25 cellular contexts compared by ENCODE assay signal in the genomic region with DNA sequence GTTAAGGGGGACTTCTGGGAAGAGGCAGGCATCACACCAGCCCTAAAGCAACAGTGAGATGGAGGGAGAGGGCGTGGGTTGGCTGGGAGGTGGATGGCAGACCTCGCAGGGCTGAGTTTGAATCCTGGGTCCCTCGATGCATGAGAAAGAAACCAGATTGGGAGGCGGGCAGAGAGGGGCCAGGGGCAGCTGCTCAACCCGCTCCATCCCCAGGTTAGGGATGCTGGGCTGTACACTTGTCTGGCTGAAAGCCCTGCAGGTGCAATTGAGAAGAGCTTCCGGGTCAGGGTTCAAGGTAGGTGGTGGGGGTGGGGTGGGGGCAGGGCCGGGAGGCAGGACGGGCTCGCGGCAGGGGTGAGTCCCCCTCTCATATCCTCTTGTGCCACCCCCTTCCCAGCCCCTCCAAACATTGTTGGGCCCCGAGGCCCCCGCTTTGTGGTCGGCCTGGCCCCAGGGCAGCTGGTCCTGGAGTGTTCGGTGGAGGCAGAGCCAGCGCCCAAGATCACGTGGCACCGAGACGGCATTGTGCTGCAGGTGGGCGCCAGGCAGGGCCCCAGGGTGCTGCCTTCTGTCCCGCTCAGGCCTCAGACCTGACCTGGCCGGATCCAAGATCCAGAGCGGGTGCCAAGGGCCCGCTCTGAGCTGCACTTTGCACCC. TPM values are rescaled to one million over a fixed set of nuclear protein-coding genes. Genes with fewer than 3 reads are reported as not detected.
DNase-seq lines count a peak whose midpoint lies in the region; ATAC-seq, FAIRE-seq and TF ChIP-seq lines count a peak whose summit lies in the region.
"Had no signal": no experiment of that assay in that cellular context is flagged by ENCODE, and none has a peak within 500 bp of the region (broad histone marks: within the 10 kb centered on the region; RNA-seq: fewer than 3 reads in every experiment).

No MANE protein-coding gene starts in this region.

- CTCF ChIA-PET in HepG2 (lab: Yijun Ruan, JAX; ENCODE audit: low intra/inter-chr PET ratio, low total read pairs) = no interaction called here
- CTCF ChIA-PET in K562 (lab: Yijun Ruan, JAX; ENCODE audit: low intra/inter-chr PET ratio) = no interaction called here
- CTCF ChIA-PET in activated naive CD4-positive, alpha-beta T cell treated with anti-CD3 and anti-CD28 coated beads, Interleukin-2, amount 10 ng/mL, durations not matched to agents 7 days and 5 days (lab: Charles Lee) = no interaction called here

- DNase-seq in HepG2 (ENCODE audit: low spot score) = no peak
- no peak for DNase-seq in right lobe of liver
- no peak for DNase-seq in K562 (ENCODE audit: extremely low read depth in 1 of 4, low spot score in 3 of 4)
- DNase-seq in neuronal stem cell (ENCODE audit: low spot score) = no peak
- DNase-seq in activated naive CD4-positive, alpha-beta T cell treated with anti-CD3 and anti-CD28 coated beads, Interleukin-2, amount 10 ng/mL, durations not matched to agents 7 days and 5 days = no peak
- DNase-seq in activated CD4-positive, alpha-beta T cell treated with anti-CD3 and anti-CD28 coated beads, Interleukin-2, amount 50 U/mL, for 4 hours = no peak
- DNase-seq: AML-193; Caco-2; Calu3; CD4-positive, alpha-beta T cell; CD8-positive, alpha-beta T cell; DMS79; DND-41; EL; GDM1 had no signal

- no peak overlapping the region for H3K27ac ChIP-seq in HepG2 (ENCODE audit: extremely low read length, insufficient read depth, low read length)
- H3K27ac ChIP-seq in right lobe of liver = no peak overlapping the region
- no peak overlapping the region for H3K27ac ChIP-seq in K562 (ENCODE audit: extremely low read depth, low read depth, low read length)
- no peak overlapping the region for H3K27ac ChIP-seq in neuronal stem cell (replicated peaks; ENCODE audit: low read length)
- H3K27ac ChIP-seq: 22Rv1; A549; BLaER1 treated with 17β-estradiol and CSF1 and Interleukin-3, amounts not matched to agents 10 nM and 100 nM; C4-2B had no signal

- H3K36me3 ChIP-seq in HepG2 (replicated peaks in 1 of 2; ENCODE audit: control insufficient read depth in 1 of 2, insufficient read depth in 2 of 2, low read length in 2 of 2) (no peaks in the 10 kb centered on the region), right lobe of liver (no peaks in the 10 kb centered on the region), K562 (ENCODE audit: control insufficient read depth, insufficient read depth, low read length) (no peaks in the 10 kb centered on the region), neuronal stem cell (replicated peaks in 1 of 2; ENCODE audit: control insufficient read depth in 2 of 2, insufficient read depth in 2 of 2, low read length in 2 of 2) (no peaks in the 10 kb centered on the region)
- H3K36me3 ChIP-seq: BLaER1 treated with 17β-estradiol and CSF1 and Interleukin-3, amounts not matched to agents 10 nM and 100 nM had no signal

- H3K4me3 Mint-ChIP-seq in activated naive CD4-positive, alpha-beta T cell treated with anti-CD3 and anti-CD28 coated beads, Interleukin-2, amount 10 ng/mL, durations not matched to agents 7 days and 5 days = no peak overlapping the region
- H3K4me3 Mint-ChIP-seq: B cell; CD4-positive, alpha-beta T cell; CD8-positive, alpha-beta T cell had no signal

- H4K8ac ChIP-seq in neuronal stem cell (ENCODE audit: low read depth, low read length) = no peak overlapping the region

- H3K79me2 ChIP-seq in HepG2 (ENCODE audit: insufficient read depth, low read length) (no peaks in the 10 kb centered on the region), K562 (ENCODE audit: control insufficient read depth, insufficient read depth, low read length) (no peaks in the 10 kb centered on the region)

- no peak overlapping the region for H3K18ac ChIP-seq in neuronal stem cell (ENCODE audit: low read length)

- TF ChIP-seq EP300 in HepG2 (IDR thresholded peaks at IDR 0.05; ENCODE audit: low read depth in 2 of 2, low read length in 2 of 2) (no peak), HepG2 (CRISPR knock-in tag; IDR thresholded peaks at IDR 0.05; ENCODE audit: borderline replicate concordance) (no peak), K562 (IDR thresholded peaks at IDR 0.05; ENCODE audit: low read length) (no peak)

- H3K23ac ChIP-seq in neuronal stem cell (ENCODE audit: low read depth, low read length, poor library complexity) = no peak overlapping the region

- TF ChIP-seq RAD21 in HepG2 (CRISPR knock-in tag; IDR thresholded peaks at IDR 0.05) (no peak), K562 (CRISPR knock-in tag; conservative IDR thresholded peaks at IDR 0.05 in 1 of 2, IDR thresholded peaks at IDR 0.05 in 1 of 2) (no peak)

- peak overlapping the region; percentile 55 for H2BK15ac ChIP-seq in neuronal stem cell (ENCODE audit: low read length)

- peak overlapping the region; percentile 29 for H2BK5ac ChIP-seq in neuronal stem cell (ENCODE audit: low read length)

- 24% methylated on average over 4 of the region's 23 CpGs for WGBS in HepG2 (ENCODE audit: low lambda C conversion rate)
- WGBS in right lobe of liver (ENCODE audit: insufficient coverage, low coverage, low lambda C conversion rate, missing lambda C conversion rate) = 67% methylated on average over 3 of the region's 23 CpGs
- WGBS in K562 (ENCODE audit: insufficient coverage, low coverage, missing lambda C conversion rate) = 28% methylated on average over 16 of the region's 23 CpGs
- no CpG with 5 or more reads among the region's 23 CpGs for WGBS in neuronal stem cell (ENCODE audit: extremely low coverage in 2 of 2, insufficient read length in 2 of 2, insufficient replicate concordance in 1 of 2), 2 donors

- H2BK12ac ChIP-seq in neuronal stem cell (ENCODE audit: low read length) = no peak overlapping the region

- H4K91ac ChIP-seq in neuronal stem cell (ENCODE audit: low read depth, low read length, poor library complexity) = no peak overlapping the region

- H3K9ac ChIP-seq in HepG2 (ENCODE audit: insufficient read depth, low read depth, low read length) = no peak overlapping the region
- no peak overlapping the region for H3K9ac ChIP-seq in K562 (ENCODE audit: insufficient read depth in 1 of 2, low read depth in 2 of 2, low read length in 2 of 2)
- no peak overlapping the region for H3K9ac ChIP-seq in neuronal stem cell (ENCODE audit: low read depth, low read length, poor library complexity)
- H3K9ac ChIP-seq: BLaER1 treated with 17β-estradiol and CSF1 and Interleukin-3, amounts not matched to agents 10 nM and 100 nM had no signal

- H3K9me1 ChIP-seq in K562 (ENCODE audit: control insufficient read depth, insufficient read depth, low read length) = no peaks in the 10 kb centered on the region

- FAIRE-seq in HepG2 (lab: Jason Lieb, UNC) (no peak), K562 (lab: Jason Lieb, UNC) (no peak)
- FAIRE-seq: A549, D721Med, GM12891, GM19239 had no signal

- H2BK120ac ChIP-seq in neuronal stem cell (ENCODE audit: low read depth, low read length) = no peak overlapping the region

- H3K4ac ChIP-seq in neuronal stem cell (ENCODE audit: low read length) = peak overlapping the region; percentile 84

- H3K9me3 Mint-ChIP-seq in activated naive CD4-positive, alpha-beta T cell treated with anti-CD3 and anti-CD28 coated beads, Interleukin-2, amount 10 ng/mL, durations not matched to agents 7 days and 5 days = no peaks in the 10 kb centered on the region
- H3K9me3 Mint-ChIP-seq: CD4-positive, alpha-beta T cell; CD8-positive, alpha-beta T cell had no signal

- peak overlapping the region; percentile 31 for H3K14ac ChIP-seq in neuronal stem cell (ENCODE audit: low read length)

- H3K4me3 ChIP-seq in HepG2 (replicated peaks in 1 of 3; ENCODE audit: insufficient read depth in 1 of 3, low read depth in 2 of 3, low read length in 3 of 3) = no peak overlapping the region
- no peak overlapping the region for H3K4me3 ChIP-seq in right lobe of liver
- no peak overlapping the region for H3K4me3 ChIP-seq in K562
- H3K4me3 ChIP-seq in neuronal stem cell (ENCODE audit: low read length in 2 of 2) = no peak overlapping the region
- H3K4me3 ChIP-seq: A549; BLaER1 treated with 17β-estradiol and CSF1 and Interleukin-3, amounts not matched to agents 10 nM and 100 nM had no signal

- no peaks in the 10 kb centered on the region for H3K79me1 ChIP-seq in neuronal stem cell (ENCODE audit: low read depth, low read length)

- H2AK5ac ChIP-seq in neuronal stem cell (ENCODE audit: low read depth, low read length) = peak overlapping the region; percentile 52

- POLR2A ChIA-PET in HepG2 (lab: Yijun Ruan, JAX) (no interaction called here), K562 (lab: Yijun Ruan, JAX) (interaction anchor here (0.6 kb wide), 1 partner anchor 58 kb away, joined by 3 read pairs; no protein-coding TSS in a partner anchor)

- intact Hi-C loops in HepG2 (cut with micrococcal nuclease; ENCODE audit: unreplicated experiment) (no loop called here), right lobe of liver (cut with DNase I) (no loop called here), K562 (cut with micrococcal nuclease) (no loop called here)

- peaks cover 4 to 26% of the 10 kb centered on the region in 2 experiments; a peak in 4 of 5 replicates for H3K27me3 ChIP-seq in HepG2 (ENCODE audit: control insufficient read depth in 1 of 2, insufficient read depth in 2 of 2, low read length in 2 of 2)
- no peaks in the 10 kb centered on the region for H3K27me3 ChIP-seq in right lobe of liver
- peaks cover 11 to 53% of the 10 kb centered on the region in 2 experiments for H3K27me3 ChIP-seq in K562 (ENCODE audit: control insufficient read depth in 2 of 2, insufficient read depth in 2 of 2, low read length in 2 of 2)
- H3K27me3 ChIP-seq in neuronal stem cell (ENCODE audit: control insufficient read depth in 3 of 3, insufficient read depth in 3 of 3, low read depth in 1 of 3, low read length in 3 of 3) = peaks cover 0 to 2% (median 0%) of the 10 kb centered on the region in 3 experiments
- H3K27me3 ChIP-seq: BLaER1 treated with 17β-estradiol and CSF1 and Interleukin-3, amounts not matched to agents 10 nM and 100 nM had no signal

- peaks cover 4% of the 10 kb centered on the region for H3K27me3 Mint-ChIP-seq in activated naive CD4-positive, alpha-beta T cell treated with anti-CD3 and anti-CD28 coated beads, Interleukin-2, amount 10 ng/mL, durations not matched to agents 7 days and 5 days

- H3K27ac Mint-ChIP-seq in activated naive CD4-positive, alpha-beta T cell treated with anti-CD3 and anti-CD28 coated beads, Interleukin-2, amount 10 ng/mL, durations not matched to agents 7 days and 5 days = no peak overlapping the region
- H3K27ac Mint-ChIP-seq: B cell; CD4-positive, alpha-beta T cell; CD8-positive, alpha-beta T cell had no signal

- no peaks in the 10 kb centered on the region for H3K36me3 Mint-ChIP-seq in activated naive CD4-positive, alpha-beta T cell treated with anti-CD3 and anti-CD28 coated beads, Interleukin-2, amount 10 ng/mL, durations not matched to agents 7 days and 5 days
- H3K36me3 Mint-ChIP-seq: CD8-positive, alpha-beta T cell had no signal

- no TSS peak for BruUV-seq in HepG2 (replicated peaks; lab: Mats Ljungman, UMichigan)
- BruUV-seq in K562 (replicated peaks; lab: Mats Ljungman, UMichigan) = no TSS peak

- no peaks in the 10 kb centered on the region for H3K4me1 ChIP-seq in HepG2 (ENCODE audit: insufficient read depth, low read length)
- no peaks in the 10 kb centered on the region for H3K4me1 ChIP-seq in right lobe of liver
- peaks cover 0 to 28% of the 10 kb centered on the region in 2 experiments; a peak in 2 of 5 replicates for H3K4me1 ChIP-seq in K562 (replicated peaks in 1 of 2; ENCODE audit: control insufficient read depth in 2 of 2, insufficient read depth in 2 of 2, low read length in 2 of 2)
- peaks cover 0 to 11% of the 10 kb centered on the region in 2 donors for H3K4me1 ChIP-seq in neuronal stem cell (ENCODE audit: control insufficient read depth in 2 of 2, insufficient read depth in 1 of 2, low read depth in 1 of 2, low read length in 2 of 2)
- H3K4me1 ChIP-seq: A549, Caco-2 had no signal

- H2AFZ ChIP-seq in HepG2 (ENCODE audit: low read length) (no peak overlapping the region), K562 (ENCODE audit: low read depth, low read length) (no peak overlapping the region), neuronal stem cell (ENCODE audit: low read length) (no peak overlapping the region)

- H3K4me1 Mint-ChIP-seq in activated naive CD4-positive, alpha-beta T cell treated with anti-CD3 and anti-CD28 coated beads, Interleukin-2, amount 10 ng/mL, durations not matched to agents 7 days and 5 days = no peaks in the 10 kb centered on the region
- H3K4me1 Mint-ChIP-seq: B cell had no signal

- no peaks in the 10 kb centered on the region for H4K20me1 ChIP-seq in HepG2 (ENCODE audit: insufficient read depth, low read length)
- no peaks in the 10 kb centered on the region for H4K20me1 ChIP-seq in K562 (replicated peaks; ENCODE audit: control insufficient read depth, insufficient read depth, low read length)

- no peak for TF ChIP-seq POLR2A in HepG2 (IDR thresholded peaks at IDR 0.05; ENCODE audit: insufficient read depth in 1 of 2, low read depth in 2 of 2, low read length in 2 of 2)
- no peak for TF ChIP-seq POLR2A in right lobe of liver (IDR thresholded peaks at IDR 0.05)
- TF ChIP-seq POLR2A in K562 (conservative IDR thresholded peaks at IDR 0.05) = no peak

- in situ Hi-C loops in HepG2 (cut with HindIII; ENCODE audit: extremely low pct_ligation_motif_present, low pct_unique_long_range_greater_than_20kb) = no loop called here
- in situ Hi-C loops in K562 (cut with MboI) = no loop called here

- H3K4me2 ChIP-seq in HepG2 (ENCODE audit: low read depth, low read length) (no peak overlapping the region), K562 (ENCODE audit: insufficient read depth, low read length) (no peak overlapping the region), neuronal stem cell (ENCODE audit: insufficient read depth, low read length, poor library complexity, severe bottlenecking) (no peak overlapping the region)
- H3K4me2 ChIP-seq: A549; BLaER1 treated with 17β-estradiol and CSF1 and Interleukin-3, amounts not matched to agents 10 nM and 100 nM had no signal

- no peak for ATAC-seq in HepG2
- no peak for ATAC-seq in right lobe of liver
- ATAC-seq in K562 = no peak
- no peak for ATAC-seq in GM21390 (IDR thresholded peaks at IDR 0.05; ENCODE audit: unreplicated experiment)
- ATAC-seq: A549; CD8-positive, alpha-beta T cell had no signal

- TF ChIP-seq CTCF in HepG2 (CRISPR knock-in tag; IDR thresholded peaks at IDR 0.05) = no peak
- no peak for TF ChIP-seq CTCF in right lobe of liver (IDR thresholded peaks at IDR 0.05)
- TF ChIP-seq CTCF in K562 (IDR thresholded peaks at IDR 0.05 in 2 of 3, conservative IDR thresholded peaks at IDR 0.05 in 1 of 3; ENCODE audit: insufficient read depth in 2 of 3, low read depth in 1 of 3, low read length in 3 of 3) = no peak

- H3K9me3 ChIP-seq in HepG2 (ENCODE audit: low read length) (no peaks in the 10 kb centered on the region), right lobe of liver (no peaks in the 10 kb centered on the region), K562 (replicated peaks; ENCODE audit: control insufficient read depth, insufficient read depth, low read depth, low read length) (no peaks in the 10 kb centered on the region), neuronal stem cell (replicated peaks in 1 of 2; ENCODE audit: control insufficient read depth in 2 of 2, insufficient read depth in 1 of 2, low read depth in 1 of 2, low read length in 2 of 2) (no peaks in the 10 kb centered on the region)
- H3K9me3 ChIP-seq: A549; BLaER1 treated with 17β-estradiol and CSF1 and Interleukin-3, amounts not matched to agents 10 nM and 100 nM; Caco-2 had no signal

RNA-seq across cellular contexts. Expression of a gene that starts 49.8 kb away (rescaled TPM):
- total RNA-seq in HepG2 (2016; rRNA removed; fragmentation: Illumina TruSeq; extraction: Trizol) = 77.6 and 89.0 TPM in 2 replicates
- total RNA-seq in HepG2 (2016; cell fraction: cytosol; rRNA removed; fragmentation: Illumina TruSeq; extraction: Trizol; ENCODE audit: low read depth) = 56.7 and 64.0 TPM in 2 replicates
- total RNA-seq in HepG2 (2016; cell fraction: insoluble cytoplasmic fraction; rRNA removed; fragmentation: Illumina TruSeq; extraction: Trizol) = 77.7 and 96.7 TPM in 2 replicates
- total RNA-seq in HepG2 (2016; cell fraction: membrane; rRNA removed; fragmentation: Illumina TruSeq; extraction: Trizol) = 80.8 and 82.9 TPM in 2 replicates
- 36.6 and 39.7 TPM in 2 replicates for total RNA-seq in HepG2 (2016; cell fraction: nucleus; rRNA removed; fragmentation: Illumina TruSeq; extraction: Trizol)
- 108 and 122 TPM in 2 replicates for polyA plus RNA-seq in HepG2 (2011; rRNA removed)
- polyA plus RNA-seq in HepG2 (2011; cell fraction: cytosol; rRNA removed) = 120 and 164 TPM in 2 replicates
- polyA plus RNA-seq in HepG2 (2011; cell fraction: nucleus; rRNA removed) = 48.7 and 65.0 TPM in 2 replicates
- 38.4 and 74.9 TPM in 2 replicates for polyA plus RNA-seq in HepG2 (2012)
- 90.2 and 91.5 TPM in 2 replicates for polyA plus RNA-seq in HepG2 (2016; cell fraction: cytosol; fragmentation: Illumina TruSeq; extraction: Trizol; ENCODE audit: low read depth)
- polyA plus RNA-seq in HepG2 (2016; cell fraction: insoluble cytoplasmic fraction; fragmentation: Illumina TruSeq; extraction: Trizol; ENCODE audit: low read depth) = 134 and 144 TPM in 2 replicates
- polyA plus RNA-seq in HepG2 (2016; cell fraction: membrane; fragmentation: Illumina TruSeq; extraction: Trizol; ENCODE audit: low read depth) = 100 and 111 TPM in 2 replicates
- 76.1 and 84.6 TPM in 2 replicates for polyA plus RNA-seq in HepG2 (2016; cell fraction: nucleus; fragmentation: Illumina TruSeq; extraction: Trizol; ENCODE audit: insufficient read depth, low read depth)
- 90.2 and 1,449 TPM in 2 replicates for polyA minus RNA-seq in HepG2 (2011; rRNA and poly(A)+ RNA removed; ENCODE audit: low replicate concordance)
- 49.5 and 53.8 TPM in 2 replicates for polyA minus RNA-seq in HepG2 (2011; cell fraction: cytosol; rRNA and poly(A)+ RNA removed)
- polyA minus RNA-seq in HepG2 (2011; cell fraction: nucleus; rRNA and poly(A)+ RNA removed) = 17.1 and 17.7 TPM in 2 replicates
- 1,000 to 10,000 TPM in 3 of 6 experiments, 100 to 1,000 TPM in 3; 437 to 1,278 (median 1,014) TPM for total RNA-seq in right lobe of liver
- 1.7 and 3.4 TPM in 2 replicates for total RNA-seq in K562 (2011; cell fraction: chromatin; rRNA removed; ENCODE audit: low replicate concordance)
- total RNA-seq in K562 (2011; cell fraction: nucleolus; rRNA removed) = 2.6 and 4.0 TPM in 2 replicates
- total RNA-seq in K562 (2011; cell fraction: nucleoplasm; rRNA removed) = 1.6 and 2.4 TPM in 2 replicates
- total RNA-seq in K562 (2014; rRNA removed) = 4.6 and 4.8 TPM in 2 replicates
- total RNA-seq in K562 (2014; rRNA removed; fragmentation: Illumina TruSeq; extraction: Trizol) = 2.2 and 4.2 TPM in 2 replicates
- total RNA-seq in K562 (2015; rRNA removed; fragmentation: Illumina TruSeq; extraction: Trizol) = 1.5 and 1.7 TPM in 2 replicates
- total RNA-seq in K562 (2021) = 3.7 TPM in 2 replicates
- polyA plus RNA-seq in K562 (2011; rRNA removed) = 2.9 and 4.7 TPM in 2 replicates
- polyA plus RNA-seq in K562 (2011; cell fraction: cytosol; rRNA removed) = 3.0 and 5.3 TPM in 2 replicates
- polyA plus RNA-seq in K562 (2011; cell fraction: nucleus; rRNA removed) = 1.8 and 3.1 TPM in 2 replicates
- 2.6 and 82.8 TPM in 2 replicates for polyA plus RNA-seq in K562 (2012)
- 5.7 and 5.9 TPM in 2 replicates for polyA plus RNA-seq in K562 (2014; fragmentation: Illumina TruSeq; extraction: Trizol)
- 1 to 10 TPM; 1.7 to 3.6 TPM for polyA plus RNA-seq in K562 (2014; fragmentation: Nextera tagmentation; extraction: Ambion mirVana)
- polyA plus RNA-seq in K562 (2014; rRNA removed) = 3.8 and 6.5 TPM in 2 replicates
- polyA minus RNA-seq in K562 (2011; rRNA and poly(A)+ RNA removed) = 1.8 and 4.5 TPM in 2 replicates
- polyA minus RNA-seq in K562 (2011; cell fraction: cytosol; rRNA and poly(A)+ RNA removed) = 13.4 and 14.5 TPM in 2 replicates
- polyA minus RNA-seq in K562 (2011; cell fraction: nucleus; rRNA and poly(A)+ RNA removed) = 2.6 and 3.0 TPM in 2 replicates
- polyA plus RNA-seq in neuronal stem cell (2013, experiment 1 of 2) = 19.7 TPM
- polyA plus RNA-seq in neuronal stem cell (2013, experiment 2 of 2) = 19.8 TPM
- total RNA-seq: A172; CD4-positive, alpha-beta T cell; CD8-positive, alpha-beta T cell had no signal

Comparison
In these comparisons a context has a peak if more than half of its experiments do, and no peak if none do; other contexts are left out.
1. RNA of a gene that starts 49.8 kb away (total RNA-seq): 437 to 1,278 TPM in right lobe of liver and 36.6 to 96.7 TPM in HepG2; 1.5 to 4.8 TPM in K562; every median in the first group is over 4 times any median in the second.